9 cellular contexts compared by ENCODE assay signal in genomic region chr15:57537072-57537471, GRCh38. TPM values are rescaled to one million over a fixed set of nuclear protein-coding genes. Genes with fewer than 3 reads are reported as not detected.
DNase-seq lines count a peak whose midpoint lies in the region; ATAC-seq and TF ChIP-seq lines count a peak whose summit lies in the region.
"Had no signal": no experiment of that assay in that cellular context is flagged by ENCODE, and none has a peak within 500 bp of the region (broad histone marks: within the 10 kb centered on the region; RNA-seq: fewer than 3 reads in every experiment).

No MANE protein-coding gene starts in this region.

- no peak overlapping the region for H3K27ac ChIP-seq in sigmoid colon
- H3K27ac ChIP-seq: epithelial cell of prostate had no signal

- no peak for TF ChIP-seq POLR2A in sigmoid colon (IDR thresholded peaks at IDR 0.05)

- WGBS in sigmoid colon, 2 donors = 76 to 78% methylated on average over 7 of the region's 7 CpGs

- TF ChIP-seq CTCF in cardiac fibroblast (IDR thresholded peaks at IDR 0.05; ENCODE audit: low read depth, low read length) (no peak), sigmoid colon (IDR thresholded peaks at IDR 0.05) (no peak)

- intact Hi-C loops in sigmoid colon (cut with DNase I) = no loop called here

- DNase-seq in DMS 273 treated with DMSO at 0.1 percent for 48 hours (lab: John Stamatoyannopoulos, UW) (peak; percentile 79), NCI-H146 treated with DMSO at 0.1 percent for 48 hours (lab: John Stamatoyannopoulos, UW; ENCODE audit: unreplicated experiment) (peak; percentile 28), cardiac fibroblast (ENCODE audit: low read depth in 2 of 2) (peak; percentile 79 to 87), occipital lobe (lab: John Stamatoyannopoulos, UW) (peak; percentile 75), sigmoid colon (no peak)
- no peak for DNase-seq in stimulated activated CD4-positive, alpha-beta T cell treated with anti-CD3 and anti-CD28 coated beads, Interleukin-2, amount 100 ng/mL, for 48 hours

- H3K36me3 ChIP-seq in sigmoid colon = no peaks in the 10 kb centered on the region

- H3K4me3 ChIP-seq in cardiac fibroblast (replicated peaks in 1 of 2; ENCODE audit: low read depth in 2 of 2, low read length in 2 of 2) = no peak overlapping the region
- no peak overlapping the region for H3K4me3 ChIP-seq in sigmoid colon

- H3K27me3 ChIP-seq in sigmoid colon = peaks cover 0 to 16% (median 0%) of the 10 kb centered on the region in 3 donors

- peaks cover 0 to 6% (median 0%) of the 10 kb centered on the region in 4 donors for H3K4me1 ChIP-seq in sigmoid colon

- no peak for TF ChIP-seq EP300 in sigmoid colon (IDR thresholded peaks at IDR 0.05)

- ATAC-seq in GM19397 (IDR thresholded peaks at IDR 0.05; ENCODE audit: unreplicated experiment) (no peak), GM18873 (IDR thresholded peaks at IDR 0.05; ENCODE audit: low FRiP score, unreplicated experiment) (no peak)

- no peaks in the 10 kb centered on the region for H3K9me3 ChIP-seq in sigmoid colon

RNA-seq across cellular contexts. Expression of gene MYZAP, which starts 54.6 kb away (rescaled TPM):
- total RNA-seq in occipital lobe = 1.1 TPM
- 10 to 100 TPM; 31.4 to 55.6 (median 47.1) TPM for total RNA-seq in sigmoid colon
- 10 to 100 TPM in 2 of 3 donors, 1 to 10 TPM in 1; 7.2 to 48.3 (median 31.8) TPM for polyA plus RNA-seq in sigmoid colon

Comparison
In these comparisons a context has a peak if more than half of its experiments do, and no peak if none do; other contexts are left out.
1. DNase-seq: peak in DMS 273 treated with DMSO at 0.1 percent for 48 hours (single experiment), NCI-H146 treated with DMSO at 0.1 percent for 48 hours (single experiment), cardiac fibroblast (2 of 2) and occipital lobe (single experiment); none in stimulated activated CD4-positive, alpha-beta T cell treated with anti-CD3 and anti-CD28 coated beads, Interleukin-2, amount 100 ng/mL, for 48 hours (0 of 2) and sigmoid colon (single experiment).
2. RNA of gene MYZAP, which starts 54.6 kb away (total RNA-seq): 31.4 to 55.6 TPM in sigmoid colon; 1.1 TPM in occipital lobe (single experiment); every median in the first group is over 10 times any median in the second.